In genomic region chr19:17266975-17267788, GRCh38 we compare ENCODE assay signal across 8 cellular contexts. TPM values are rescaled to one million over a fixed set of nuclear protein-coding genes. Genes with fewer than 3 reads are reported as not detected.
DNase-seq lines count a peak whose midpoint lies in the region; ATAC-seq and TF ChIP-seq lines count a peak whose summit lies in the region.

Gene BABAM1 (plus strand): TSS chr19:17267443. CDS start chr19:17268807, 1,364 bp downstream.

- no peaks in the 10 kb centered on the region for H3K9me3 ChIP-seq in upper lobe of right lung

- H3K9me3 Mint-ChIP-seq in T-helper 1 cell treated with Interleukin-12 subunit alpha and Interleukin-12 subunit beta and Interleukin-4 antibody, amounts not matched to agents 30 μg/mL and 1 μg/mL, for 36 hours: no peaks in the 10 kb centered on the region

- peaks cover 35% of the 10 kb centered on the region for H3K36me3 ChIP-seq in upper lobe of right lung

- peaks cover 13% of the 10 kb centered on the region for H3K4me1 Mint-ChIP-seq in T-helper 1 cell treated with Interleukin-12 subunit alpha and Interleukin-12 subunit beta and Interleukin-4 antibody, amounts not matched to agents 30 μg/mL and 1 μg/mL, for 36 hours (ENCODE audit: low read depth)

- H3K4me1 ChIP-seq in upper lobe of right lung: peaks cover 6% of the 10 kb centered on the region

- peak within 1 kb of the TSS; percentile 78 for H3K27ac ChIP-seq in upper lobe of right lung

- in situ Hi-C loops in GM13977 (cut with MboI; ENCODE audit: low pct_unique_long_range_greater_than_20kb, low sequenced_read_pairs, unreplicated experiment): no loop called here

- DNase-seq in GM13977 (ENCODE audit: low spot score) (peak; percentile 99), NCI-H1694 (lab: John Stamatoyannopoulos, UW) (peak; percentile 97), amniotic stem cell (lab: John Stamatoyannopoulos, UW) (peak; percentile 99), left cardiac atrium (peak; percentile 95), posterior vena cava (ENCODE audit: low spot score) (peak; percentile 97), upper lobe of right lung (peak; percentile 94)

- ATAC-seq in HG02884 (IDR thresholded peaks at IDR 0.05; ENCODE audit: unreplicated experiment): peak; percentile 91
- ATAC-seq in left cardiac atrium: peak; percentile 98
- ATAC-seq in upper lobe of right lung: peak; percentile 97

- H3K4me3 Mint-ChIP-seq in T-helper 1 cell treated with Interleukin-12 subunit alpha and Interleukin-12 subunit beta and Interleukin-4 antibody, amounts not matched to agents 30 μg/mL and 1 μg/mL, for 36 hours: peak within 1 kb of the TSS; percentile 76

- no peaks in the 10 kb centered on the region for H3K27me3 ChIP-seq in upper lobe of right lung

- H3K27me3 Mint-ChIP-seq in T-helper 1 cell treated with Interleukin-12 subunit alpha and Interleukin-12 subunit beta and Interleukin-4 antibody, amounts not matched to agents 30 μg/mL and 1 μg/mL, for 36 hours (ENCODE audit: low read depth): no peaks in the 10 kb centered on the region

- peak within 1 kb of the TSS; percentile 78 for H3K27ac Mint-ChIP-seq in T-helper 1 cell treated with Interleukin-12 subunit alpha and Interleukin-12 subunit beta and Interleukin-4 antibody, amounts not matched to agents 30 μg/mL and 1 μg/mL, for 36 hours

- peak within 1 kb of the TSS; percentile 70 for H3K4me3 ChIP-seq in upper lobe of right lung

- no peak for TF ChIP-seq CTCF in GM13977 (IDR thresholded peaks at IDR 0.05; ENCODE audit: extremely low read depth, insufficient read depth, missing control alignments)
- no peak for TF ChIP-seq CTCF in upper lobe of right lung (IDR thresholded peaks at IDR 0.05)

- peaks cover 7% of the 10 kb centered on the region for H3K36me3 Mint-ChIP-seq in T-helper 1 cell treated with Interleukin-12 subunit alpha and Interleukin-12 subunit beta and Interleukin-4 antibody, amounts not matched to agents 30 μg/mL and 1 μg/mL, for 36 hours (ENCODE audit: low read depth)

- intact Hi-C loops in left cardiac atrium (cut with DNase I) (no loop called here), posterior vena cava (cut with DNase I) (no loop called here), upper lobe of right lung (cut with DNase I) (no loop called here)

RNA-seq across cellular contexts. Expression of gene BABAM1, which starts in this region (rescaled TPM):
- total RNA-seq in left cardiac atrium: 10 to 100 TPM; 67.2 to 68.3 TPM
- total RNA-seq in posterior vena cava: 10 to 100 TPM; 62.9 to 64.6 TPM
- 67.9 TPM for total RNA-seq in upper lobe of right lung

Comparison
In these comparisons a context has a peak if more than half of its experiments do, and no peak if none do; other contexts are left out.
1. Peak in every context shown above with its lines: DNase-seq, ATAC-seq, H3K4me3 ChIP-seq and H3K27ac ChIP-seq.